ENCODE assay signal across 28 cellular contexts in genomic region chr10:102767428-102768160, GRCh38. TPM values are rescaled to one million over a fixed set of nuclear protein-coding genes. Genes with fewer than 3 reads are reported as not detected.
DNase-seq lines count a peak whose midpoint lies in the region; ATAC-seq and TF ChIP-seq lines count a peak whose summit lies in the region.
"Had no signal": no experiment of that assay in that cellular context is flagged by ENCODE, and none has a peak within 500 bp of the region (broad histone marks: within the 10 kb centered on the region; RNA-seq: fewer than 3 reads in every experiment).

No MANE protein-coding gene starts in this region.

- no peaks in the 10 kb centered on the region for H3K27me3 ChIP-seq in left ventricle myocardium inferior (ENCODE audit: low read depth)
- H3K27me3 ChIP-seq in thymus (ENCODE audit: control insufficient read depth, insufficient read depth): no peaks in the 10 kb centered on the region
- H3K27me3 ChIP-seq: esophagus muscularis mucosa, hepatocyte, left lung, uterus had no signal

- intact Hi-C loops in left ventricle myocardium inferior (cut with micrococcal nuclease): no loop called here
- intact Hi-C loops in Right ventricle myocardium inferior (cut with DNase I): no loop called here

- no peaks in the 10 kb centered on the region for H3K27me3 Mint-ChIP-seq in mesothelial cell of epicardium (ENCODE audit: low read depth)
- H3K27me3 Mint-ChIP-seq: activated B cell treated with CpG ODN at 0.5 μM for 24 hours, B cell, progenitor cell of endocrine pancreas had no signal

- TF ChIP-seq CTCF in left ventricle myocardium inferior (IDR thresholded peaks at IDR 0.05; ENCODE audit: borderline replicate concordance): no peak
- no peak for TF ChIP-seq CTCF in VCaP (conservative IDR thresholded peaks at IDR 0.05)
- no peak for TF ChIP-seq CTCF in mesothelial cell of epicardium (IDR thresholded peaks at IDR 0.05; ENCODE audit: unreplicated experiment)

- H3K4me1 ChIP-seq in left ventricle myocardium inferior (peaks cover 86% of the 10 kb centered on the region), thymus (ENCODE audit: control insufficient read depth, insufficient read depth, low read length) (peaks cover 54% of the 10 kb centered on the region)

- no peaks in the 10 kb centered on the region for H3K36me3 Mint-ChIP-seq in mesothelial cell of epicardium

- H3K4me1 Mint-ChIP-seq in mesothelial cell of epicardium: peaks cover 68% of the 10 kb centered on the region
- H3K4me1 Mint-ChIP-seq: H9 had no signal

- H3K27ac Mint-ChIP-seq in mesothelial cell of epicardium: peak overlapping the region; percentile 84
- H3K27ac Mint-ChIP-seq: activated B cell treated with CpG ODN at 0.5 μM for 24 hours, B cell, progenitor cell of endocrine pancreas had no signal

- H3K27ac ChIP-seq in left ventricle myocardium inferior (replicated peaks) (peak overlapping the region; percentile 34), VCaP (peak overlapping the region; percentile 88), thymus (ENCODE audit: low read depth) (peak overlapping the region; percentile 31)
- H3K27ac ChIP-seq: A549, hepatocyte, left lung, uterus had no signal

- WGBS in thymus: 96% methylated on average over 9 of the region's 9 CpGs

- H3K4me3 Mint-ChIP-seq in mesothelial cell of epicardium: no peak overlapping the region
- H3K4me3 Mint-ChIP-seq: activated B cell treated with CpG ODN at 0.5 μM for 24 hours, B cell, H9 had no signal

- peaks cover 5% of the 10 kb centered on the region for H3K36me3 ChIP-seq in left ventricle myocardium inferior
- H3K36me3 ChIP-seq in thymus (ENCODE audit: control insufficient read depth, insufficient read depth): no peaks in the 10 kb centered on the region
- H3K36me3 ChIP-seq: uterus had no signal

- DNase-seq in left ventricle myocardium inferior (no peak), Right ventricle myocardium inferior (ENCODE audit: missing footprints) (no peak), mesothelial cell of epicardium (ENCODE audit: low spot score in 2 of 2, unreplicated experiment in 2 of 2) (no peak)
- no peak for DNase-seq in activated effector memory CD4-positive, alpha-beta T cell treated with Interleukin-2 at 50 U/mL for 16 hours
- no peak for DNase-seq in stimulated activated CD4-positive, alpha-beta T cell treated with anti-CD3 and anti-CD28 coated beads, Interleukin-4, amount 100 ng/mL, for 1 hour
- DNase-seq: activated B cell treated with CpG ODN at 0.5 μM for 24 hours; activated CD4-positive, alpha-beta T cell treated with anti-CD3 and anti-CD28 coated beads, Interleukin-2, amount 50 U/mL, for 4 hours; activated CD8-positive, alpha-beta memory T cell treated with anti-CD3 and anti-CD28 coated beads, Interleukin-2, amount 50 U/mL, for 48 hours; activated naive CD4-positive, alpha-beta T cell; Calu3; H9; left lung; midbrain; NCI-H1105; NCI-H2029; NCI-H226; NCI-H748 treated with DMSO at 0.1 percent for 48 hours; substantia nigra; T1000; uterus had no signal

- H3K9me3 Mint-ChIP-seq in mesothelial cell of epicardium: no peaks in the 10 kb centered on the region
- H3K9me3 Mint-ChIP-seq: activated B cell treated with CpG ODN at 0.5 μM for 24 hours, H9 had no signal

- ATAC-seq in Right ventricle myocardium inferior: no peak
- ATAC-seq in HG03025 (IDR thresholded peaks at IDR 0.05; ENCODE audit: low FRiP score, unreplicated experiment): no peak
- ATAC-seq: A549, left lung had no signal

- no peak overlapping the region for H3K4me3 ChIP-seq in left ventricle myocardium inferior
- H3K4me3 ChIP-seq in thymus (ENCODE audit: low read length): no peak overlapping the region
- H3K4me3 ChIP-seq: A549, esophagus muscularis mucosa, hepatocyte, left lung, uterus had no signal

- no peaks in the 10 kb centered on the region for H3K9me3 ChIP-seq in left ventricle myocardium inferior (replicated peaks)
- no peaks in the 10 kb centered on the region for H3K9me3 ChIP-seq in thymus (ENCODE audit: control insufficient read depth)
- H3K9me3 ChIP-seq: A549, esophagus muscularis mucosa, left lung, uterus had no signal

RNA-seq across cellular contexts. Expression of gene WBP1L, which starts 23.8 kb away (rescaled TPM):
- 22.6 TPM for total RNA-seq in left ventricle myocardium inferior
- 25.9 TPM for total RNA-seq in Right ventricle myocardium inferior
- total RNA-seq in mesothelial cell of epicardium: 56.3 to 56.7 TPM (median 56.3 TPM) in 3 replicates
- 75.9 TPM for polyA plus RNA-seq in thymus

RNA-seq across cellular contexts. Expression of gene SFXN2, which starts 53.2 kb away (rescaled TPM):
- 1.6 TPM for total RNA-seq in left ventricle myocardium inferior
- total RNA-seq in Right ventricle myocardium inferior: 0.68 TPM
- total RNA-seq in mesothelial cell of epicardium: 33.3 to 36.8 TPM (median 34.9 TPM) in 3 replicates
- polyA plus RNA-seq in thymus: 10.8 TPM

RNA-seq across cellular contexts. Expression of gene ARL3, which starts 53.4 kb away (rescaled TPM):
- total RNA-seq in left ventricle myocardium inferior (13.4 TPM), Right ventricle myocardium inferior (15.4 TPM), mesothelial cell of epicardium (13.0 to 13.9 TPM (median 13.7 TPM) in 3 replicates)
- 8.3 TPM for polyA plus RNA-seq in thymus

Comparison
In these comparisons a context has a peak if more than half of its experiments do, and no peak if none do; other contexts are left out.
1. H3K27ac ChIP-seq: peak in every context shown above with its lines; median percentile 88 in VCaP; 34 in left ventricle myocardium inferior; 31 in thymus.
2. RNA of gene SFXN2, which starts 53.2 kb away (total RNA-seq): 33.3 to 36.8 TPM in mesothelial cell of epicardium; 1.6 TPM in left ventricle myocardium inferior (single experiment) and 0.68 TPM in Right ventricle myocardium inferior (single experiment); every median in the first group is over 10 times any median in the second.